21 cellular contexts compared by ENCODE assay signal in genomic region chr18:25235648-25236047, GRCh38.
"Had no signal": no experiment of that assay in that cellular context is flagged by ENCODE, and none has a peak within 500 bp of the region (broad histone marks: within the 10 kb centered on the region; RNA-seq: fewer than 3 reads in every experiment).

No MANE protein-coding gene starts in this region.

- H3K4me1 ChIP-seq: prostate gland had no signal

- ATAC-seq: activated naive CD8-positive, alpha-beta T cell treated with anti-CD3 and anti-CD28 coated beads, Interleukin-2, amount 50 U/mL, for 24 hours; naive thymus-derived CD4-positive, alpha-beta T cell; right cardiac atrium; stimulated activated naive CD8-positive, alpha-beta T cell treated with anti-CD3 and anti-CD28 coated beads, Interleukin-15, amount 100 ng/mL, for 72 hours; upper lobe of right lung had no signal

- H3K4me2 ChIP-seq: neural progenitor cell had no signal

- H2AFZ ChIP-seq: neural progenitor cell had no signal

- H3K27me3 Mint-ChIP-seq: activated naive CD8-positive, alpha-beta T cell treated with anti-CD3 and anti-CD28 coated beads, Interleukin-2, amount 50 U/mL, for 24 hours; brain; stimulated activated naive CD8-positive, alpha-beta T cell treated with anti-CD3 and anti-CD28 coated beads, Interleukin-15, amount 100 ng/mL, for 72 hours had no signal

- H3K27ac Mint-ChIP-seq: activated naive CD4-positive, alpha-beta T cell treated with anti-CD3 and anti-CD28 coated beads, Interleukin-2, amount 10 ng/mL, durations not matched to agents 7 days and 5 days; activated naive CD8-positive, alpha-beta T cell treated with anti-CD3 and anti-CD28 coated beads, Interleukin-2, amount 50 U/mL, for 24 hours; brain; naive thymus-derived CD4-positive, alpha-beta T cell; neural progenitor cell; stimulated activated naive CD8-positive, alpha-beta T cell treated with anti-CD3 and anti-CD28 coated beads, Interleukin-15, amount 100 ng/mL, for 72 hours had no signal

- H3K9me3 Mint-ChIP-seq: activated naive CD4-positive, alpha-beta T cell treated with anti-CD3 and anti-CD28 coated beads, Interleukin-2, amount 10 ng/mL, durations not matched to agents 7 days and 5 days; activated naive CD8-positive, alpha-beta T cell treated with anti-CD3 and anti-CD28 coated beads, Interleukin-2, amount 50 U/mL, for 24 hours; central memory CD8-positive, alpha-beta T cell; naive thymus-derived CD4-positive, alpha-beta T cell; neural progenitor cell; stimulated activated naive CD8-positive, alpha-beta T cell treated with anti-CD3 and anti-CD28 coated beads, Interleukin-15, amount 100 ng/mL, for 72 hours had no signal

- H3K36me3 Mint-ChIP-seq: activated naive CD4-positive, alpha-beta T cell treated with anti-CD3 and anti-CD28 coated beads, Interleukin-2, amount 10 ng/mL, durations not matched to agents 7 days and 5 days; brain; naive thymus-derived CD4-positive, alpha-beta T cell had no signal

- H3K4me3 Mint-ChIP-seq: activated naive CD4-positive, alpha-beta T cell treated with anti-CD3 and anti-CD28 coated beads, Interleukin-2, amount 10 ng/mL, durations not matched to agents 7 days and 5 days; activated naive CD8-positive, alpha-beta T cell treated with anti-CD3 and anti-CD28 coated beads, Interleukin-2, amount 50 U/mL, for 24 hours; brain; central memory CD8-positive, alpha-beta T cell; naive thymus-derived CD4-positive, alpha-beta T cell; neural progenitor cell; stimulated activated naive CD8-positive, alpha-beta T cell treated with anti-CD3 and anti-CD28 coated beads, Interleukin-15, amount 100 ng/mL, for 72 hours had no signal

- H3K27ac ChIP-seq: esophagus muscularis mucosa, neural progenitor cell, prostate gland, upper lobe of right lung, VCaP had no signal

- H3K9me3 ChIP-seq: esophagus muscularis mucosa, prostate gland, upper lobe of right lung had no signal

- H3K9ac ChIP-seq: neural progenitor cell had no signal

- H3K27me3 ChIP-seq: esophagus muscularis mucosa, neural progenitor cell, upper lobe of right lung had no signal

- H3K4me3 ChIP-seq: esophagus muscularis mucosa, neural progenitor cell, prostate gland, upper lobe of right lung had no signal

- DNase-seq: activated CD4-positive, alpha-beta T cell treated with anti-CD3 and anti-CD28 coated beads, Interleukin-2, amount 50 U/mL, for 1 hour; activated CD4-positive, CD25-positive, alpha-beta regulatory T cell treated with anti-CD3 and anti-CD28 coated beads, Interleukin-2, amount 50 U/mL, for 72 hours; activated CD8-positive, alpha-beta memory T cell treated with anti-CD3 and anti-CD28 coated beads, Interleukin-2, amount 50 U/mL, for 48 hours; activated effector memory CD4-positive, alpha-beta T cell treated with Interleukin-2 at 50 U/mL for 16 hours; activated naive CD4-positive, alpha-beta T cell treated with anti-CD3 and anti-CD28 coated beads, Interleukin-2, amount 10 ng/mL, durations not matched to agents 7 days and 5 days; activated naive CD8-positive, alpha-beta T cell treated with anti-CD3 and anti-CD28 coated beads, Interleukin-2, amount 50 U/mL, for 24 hours; activated T-cell treated with anti-CD3 and anti-CD28 coated beads, Interleukin-2, amount 50 U/mL, for 48 hours; anterior cingulate cortex; effector CD4-positive, alpha-beta T cell; mesendoderm; naive thymus-derived CD4-positive, alpha-beta T cell; stimulated activated CD4-positive, alpha-beta T cell treated with anti-CD3 and anti-CD28 coated beads, Interleukin-2, amount 100 ng/mL, for 48 hours; stimulated activated naive CD8-positive, alpha-beta T cell treated with anti-CD3 and anti-CD28 coated beads, Interleukin-15, amount 100 ng/mL, for 72 hours; upper lobe of right lung had no signal

- H3K4me1 Mint-ChIP-seq: activated naive CD4-positive, alpha-beta T cell treated with anti-CD3 and anti-CD28 coated beads, Interleukin-2, amount 10 ng/mL, durations not matched to agents 7 days and 5 days; activated naive CD8-positive, alpha-beta T cell treated with anti-CD3 and anti-CD28 coated beads, Interleukin-2, amount 50 U/mL, for 24 hours; central memory CD8-positive, alpha-beta T cell; naive thymus-derived CD4-positive, alpha-beta T cell; stimulated activated naive CD8-positive, alpha-beta T cell treated with anti-CD3 and anti-CD28 coated beads, Interleukin-15, amount 100 ng/mL, for 72 hours had no signal

- H3K36me3 ChIP-seq: esophagus muscularis mucosa, neural progenitor cell, prostate gland, upper lobe of right lung had no signal
